In genomic region chr2:207188601-207189000, GRCh38 we compare ENCODE assay signal across 16 cellular contexts. TPM values are rescaled to one million over a fixed set of nuclear protein-coding genes. Genes with fewer than 3 reads are reported as not detected.
DNase-seq lines count a peak whose midpoint lies in the region; ATAC-seq and FAIRE-seq lines count a peak whose summit lies in the region.
"Had no signal": no experiment of that assay in that cellular context is flagged by ENCODE, and none has a peak within 500 bp of the region (broad histone marks: within the 10 kb centered on the region; RNA-seq: fewer than 3 reads in every experiment).

No MANE protein-coding gene starts in this region.

- no peak for FAIRE-seq in urothelium cell line (lab: Jason Lieb, UNC)

- DNase-seq in NCI-H345 (lab: John Stamatoyannopoulos, UW) (peak; percentile 24), NCI-H345 treated with DMSO at 0.1 percent for 48 hours (lab: John Stamatoyannopoulos, UW; ENCODE audit: unreplicated experiment) (no peak), NCI-H748 treated with DMSO at 0.1 percent for 48 hours (lab: John Stamatoyannopoulos, UW) (peak; percentile 62), dermis blood vessel endothelial cell (peak; percentile 36), renal cortical epithelial cell (ENCODE audit: low read depth) (peak; percentile 47), urothelium cell line (ENCODE audit: low spot score) (no peak)
- no peak for DNase-seq in stimulated activated CD4-positive, alpha-beta T cell treated with anti-CD3 and anti-CD28 coated beads, Interleukin-15, amount 100 ng/mL, for 24 hours
- DNase-seq: activated CD4-positive, alpha-beta T cell treated with anti-CD3 and anti-CD28 coated beads, Interleukin-2, amount 50 U/mL, for 48 hours; central memory CD4-positive, alpha-beta T cell; posterior cingulate gyrus; stimulated activated CD4-positive, alpha-beta T cell treated with anti-CD3 and anti-CD28 coated beads, Interleukin-1b, Interleukin-23, amount 100 ng/mL, for 48 hours; T-helper 9 cell; uterus had no signal

- no peak for ATAC-seq in HG03045 (IDR thresholded peaks at IDR 0.05; ENCODE audit: unreplicated experiment)
- ATAC-seq: esophagus mucosa; stimulated activated effector memory CD8-positive, alpha-beta T cell treated with anti-CD3 and anti-CD28 coated beads, Interleukin-12 subunit alpha, Interleukin-12 subunit beta, amount 100 ng/mL, for 72 hours had no signal

RNA-seq across cellular contexts. Expression of gene KLF7, which starts 22.9 kb away (rescaled TPM):
- total RNA-seq in dermis blood vessel endothelial cell: 14.0 and 20.7 TPM in 2 replicates
- total RNA-seq in renal cortical epithelial cell: 16.8 and 31.5 TPM in 2 replicates

Comparison
In these comparisons a context has a peak if more than half of its experiments do, and no peak if none do; other contexts are left out.
1. DNase-seq: peak in NCI-H345 (single experiment), NCI-H748 treated with DMSO at 0.1 percent for 48 hours (single experiment), dermis blood vessel endothelial cell (single experiment) and renal cortical epithelial cell (single experiment); none in NCI-H345 treated with DMSO at 0.1 percent for 48 hours (single experiment), stimulated activated CD4-positive, alpha-beta T cell treated with anti-CD3 and anti-CD28 coated beads, Interleukin-15, amount 100 ng/mL, for 24 hours (single experiment) and urothelium cell line (single experiment).